18 cellular contexts compared by ENCODE assay signal in genomic region chr6:129235167-129236072, GRCh38.
DNase-seq lines count a peak whose midpoint lies in the region; ATAC-seq, FAIRE-seq and TF ChIP-seq lines count a peak whose summit lies in the region.
"Had no signal": no experiment of that assay in that cellular context is flagged by ENCODE, and none has a peak within 500 bp of the region (broad histone marks: within the 10 kb centered on the region; RNA-seq: fewer than 3 reads in every experiment).

No MANE protein-coding gene starts in this region.

- H3K4me3 ChIP-seq in kidney (ENCODE audit: low read length in 2 of 2) = no peak overlapping the region
- H3K4me3 ChIP-seq in vagina = no peak overlapping the region
- H3K4me3 ChIP-seq: HAP-1, tibial artery had no signal

- FAIRE-seq in kidney (lab: Jason Lieb, UNC) = peak; percentile 3
- no peak for FAIRE-seq in GM12891 (lab: Jason Lieb, UNC)
- FAIRE-seq: astrocyte had no signal

- TF ChIP-seq CTCF in kidney (IDR thresholded peaks at IDR 0.05; ENCODE audit: borderline replicate concordance, extremely low read depth, insufficient read depth) (no peak), vagina (IDR thresholded peaks at IDR 0.05) (no peak)

- no peak for TF ChIP-seq POLR2A in vagina (IDR thresholded peaks at IDR 0.05)
- no peak for TF ChIP-seq POLR2A in GM12891 (IDR thresholded peaks at IDR 0.05; ENCODE audit: low read depth, low read length)

- no peaks in the 10 kb centered on the region for H3K27me3 ChIP-seq in vagina
- H3K27me3 ChIP-seq: tibial artery had no signal

- DNase-seq in Right ventricle myocardium inferior (ENCODE audit: missing footprints) = no peak
- no peak for DNase-seq in cardiac septum (ENCODE audit: low spot score)
- peak; percentile 68 for DNase-seq in brain pericyte (ENCODE audit: low read depth, low spot score)
- DNase-seq in kidney = no peak
- no peak for DNase-seq in vagina (ENCODE audit: extremely low spot score in 2 of 2)
- DNase-seq in GM12891 (ENCODE audit: insufficient read length, low spot score) = no peak
- DNase-seq in COLO668 (lab: John Stamatoyannopoulos, UW; ENCODE audit: unreplicated experiment) = no peak
- DNase-seq in caudate nucleus (lab: John Stamatoyannopoulos, UW) = no peak
- DNase-seq: GF-D8; NCI-H2107; NCI-H748 treated with DMSO at 0.1 percent for 48 hours; stimulated activated CD4-positive, alpha-beta T cell treated with anti-CD3 and anti-CD28 coated beads, Interleukin-4, amount 100 ng/mL, for 1 hour; stimulated activated CD8-positive, alpha-beta memory T cell treated with anti-CD3 and anti-CD28 coated beads, Interleukin-4, amount 100 ng/mL, for 48 hours; tibial artery had no signal

- H3K36me3 ChIP-seq in kidney (ENCODE audit: control insufficient read depth in 1 of 2, insufficient read depth in 2 of 2, low read length in 2 of 2) (no peaks in the 10 kb centered on the region), vagina (no peaks in the 10 kb centered on the region)
- H3K36me3 ChIP-seq: HAP-1, tibial artery had no signal

- ATAC-seq in Right ventricle myocardium inferior = peak; percentile 49
- ATAC-seq: activated CD4-positive, CD25-positive, alpha-beta regulatory T cell treated with anti-CD3 and anti-CD28 coated beads, Interleukin-2, amount 50 U/mL, for 24 hours; natural killer cell treated with Interleukin-12 subunit alpha and Interleukin-12 subunit beta and Interleukin-15 and Interleukin-18, amount 100 ng/mL, for 72 hours had no signal

- H3K9me3 ChIP-seq in kidney (ENCODE audit: control insufficient read depth in 1 of 2, low read length in 2 of 2) (no peaks in the 10 kb centered on the region), vagina (no peaks in the 10 kb centered on the region)
- H3K9me3 ChIP-seq: HAP-1, tibial artery had no signal

- H3K9ac ChIP-seq in kidney (ENCODE audit: low read length in 2 of 2) = no peak overlapping the region

- intact Hi-C loops in Right ventricle myocardium inferior (cut with DNase I) (no loop called here), cardiac septum (cut with DNase I) (no loop called here), kidney (cut with DNase I) (no loop called here), vagina (cut with DNase I) (no loop called here)

- no peaks in the 10 kb centered on the region for H3K4me1 ChIP-seq in kidney (ENCODE audit: control insufficient read depth in 1 of 2, insufficient read depth in 1 of 2, low read depth in 1 of 2, low read length in 2 of 2)
- no peaks in the 10 kb centered on the region for H3K4me1 ChIP-seq in vagina
- H3K4me1 ChIP-seq: tibial artery had no signal

- H3K27ac ChIP-seq in kidney (ENCODE audit: low read depth in 2 of 2, low read length in 2 of 2) (no peak overlapping the region), vagina (peak overlapping the region; percentile 17), caudate nucleus (ENCODE audit: low read depth, low read length) (no peak overlapping the region)
- H3K27ac ChIP-seq: tibial artery had no signal

TF ChIP-seq in GM12891, 5 proteins besides CTCF, POLR2A, EP300 and RAD21:
- TF ChIP-seq SPI1 (IDR thresholded peaks at IDR 0.05; ENCODE audit: low read depth, low read length) (no peak), TAF1 (IDR thresholded peaks at IDR 0.05; ENCODE audit: low read depth, low read length) (no peak), POU2F2 (IDR thresholded peaks at IDR 0.05; ENCODE audit: low read depth, low read length) (no peak), PAX5 (IDR thresholded peaks at IDR 0.05; ENCODE audit: insufficient read depth, low read length, severe bottlenecking) (no peak), POLR2AphosphoS5 (IDR thresholded peaks at IDR 0.05; ENCODE audit: low read depth, low read length) (no peak)
